13 cellular contexts compared by ENCODE assay signal in genomic region chr3:108546692-108547091, GRCh38. TPM values are rescaled to one million over a fixed set of nuclear protein-coding genes. Genes with fewer than 3 reads are reported as not detected.
DNase-seq lines count a peak whose midpoint lies in the region; ATAC-seq and TF ChIP-seq lines count a peak whose summit lies in the region.
"Had no signal": no experiment of that assay in that cellular context is flagged by ENCODE, and none has a peak within 500 bp of the region (broad histone marks: within the 10 kb centered on the region; RNA-seq: fewer than 3 reads in every experiment).

No MANE protein-coding gene starts in this region.

- H3K27me3 ChIP-seq in CD4-positive, alpha-beta memory T cell (ENCODE audit: insufficient read depth, low read length): no peaks in the 10 kb centered on the region
- H3K27me3 ChIP-seq: brain microvascular endothelial cell had no signal

- peak; percentile 80 for ATAC-seq in GM19324 (IDR thresholded peaks at IDR 0.05; ENCODE audit: low FRiP score, unreplicated experiment)
- ATAC-seq in HG02884 (IDR thresholded peaks at IDR 0.05; ENCODE audit: unreplicated experiment): no peak
- no peak for ATAC-seq in GM18861 (IDR thresholded peaks at IDR 0.05; ENCODE audit: unreplicated experiment)

- CTCF ChIA-PET in CD4-positive, alpha-beta memory T cell (lab: Charles Lee; ENCODE audit: partially characterized antibody): interaction anchor here (1.2 to 1.3 kb wide), 2 partner anchors 13 to 56 kb away, joined by 3 read pairs; no protein-coding TSS in a partner anchor
- CTCF ChIA-PET in OCI-LY7 (lab: Charles Lee; ENCODE audit: unreplicated experiment): no interaction called here

- no TSS peak for BruUV-seq in OCI-LY7 (replicated peaks; lab: Mats Ljungman, UMichigan)

- peaks cover 10% of the 10 kb centered on the region for H3K4me1 ChIP-seq in CD4-positive, alpha-beta memory T cell (ENCODE audit: insufficient read depth, low read length)
- no peaks in the 10 kb centered on the region for H3K4me1 ChIP-seq in OCI-LY7 (ENCODE audit: insufficient read depth, low read length, poor library complexity, severe bottlenecking)

- no peaks in the 10 kb centered on the region for H3K9me2 ChIP-seq in OCI-LY7 (ENCODE audit: insufficient read depth, low read length)

- H3K27ac Mint-ChIP-seq in CD4-positive, alpha-beta memory T cell: peak overlapping the region in 5 of 7 donors; percentile 3 to 82 (median 53)
- no peak overlapping the region for H3K27ac Mint-ChIP-seq in T-helper 2 cell treated with Interferon-gamma antibody and Interleukin-4, amounts not matched to agents 5 μg/mL and 100 μg/mL, for 36 hours
- H3K27ac Mint-ChIP-seq in mesothelial cell of epicardium: peak overlapping the region; percentile 45

- H3K4me2 ChIP-seq in OCI-LY7 (ENCODE audit: low read length): no peak overlapping the region

- peak overlapping the region in 1 of 2 donors; percentile 21 for H3K4me3 ChIP-seq in CD4-positive, alpha-beta memory T cell (ENCODE audit: low read length in 2 of 2)
- no peak overlapping the region for H3K4me3 ChIP-seq in OCI-LY7 (ENCODE audit: low read depth, low read length, poor library complexity, severe bottlenecking)

- intact Hi-C loops in CD4-positive, alpha-beta memory T cell (cut with micrococcal nuclease): no loop called here
- intact Hi-C loops in OCI-LY7 (cut with micrococcal nuclease; ENCODE audit: unreplicated experiment): no loop called here

- H2AFZ ChIP-seq in OCI-LY7 (ENCODE audit: low read length): no peak overlapping the region

- H3K36me3 ChIP-seq in CD4-positive, alpha-beta memory T cell (ENCODE audit: insufficient read depth, low read length): no peaks in the 10 kb centered on the region
- peaks cover 97% of the 10 kb centered on the region for H3K36me3 ChIP-seq in OCI-LY7 (ENCODE audit: insufficient read depth, low read length)
- H3K36me3 ChIP-seq: brain microvascular endothelial cell had no signal

- no peak for TF ChIP-seq CTCF in mesothelial cell of epicardium (IDR thresholded peaks at IDR 0.05; ENCODE audit: unreplicated experiment)
- no peak for TF ChIP-seq CTCF in OCI-LY7 (conservative IDR thresholded peaks at IDR 0.05; ENCODE audit: low read length)

- DNase-seq in CD4-positive, alpha-beta memory T cell: no peak
- DNase-seq in T-helper 2 cell treated with Interferon-gamma antibody and Interleukin-4, amounts not matched to agents 5 μg/mL and 100 μg/mL, for 36 hours (ENCODE audit: low spot score): no peak
- DNase-seq in mesothelial cell of epicardium (ENCODE audit: low spot score in 2 of 2, unreplicated experiment in 2 of 2) (no peak), OCI-LY7 (ENCODE audit: low spot score) (no peak)
- DNase-seq in stimulated activated CD4-positive, alpha-beta T cell treated with anti-CD3 and anti-CD28 coated beads, Interleukin-1b, Interleukin-23, amount 100 ng/mL, for 48 hours: no peak
- DNase-seq: activated T-cell treated with anti-CD3 and anti-CD28 coated beads, Interleukin-2, amount 50 U/mL, for 48 hours; brain microvascular endothelial cell; C1 segment of cervical spinal cord; erythroblast; NCI-H510A treated with DMSO at 0.1 percent for 48 hours had no signal

- H3K4me1 Mint-ChIP-seq in CD4-positive, alpha-beta memory T cell: peaks cover 11 to 17% (median 13%) of the 10 kb centered on the region in 4 donors
- H3K4me1 Mint-ChIP-seq in T-helper 2 cell treated with Interferon-gamma antibody and Interleukin-4, amounts not matched to agents 5 μg/mL and 100 μg/mL, for 36 hours (ENCODE audit: low read depth): peaks cover 10% of the 10 kb centered on the region
- H3K4me1 Mint-ChIP-seq in mesothelial cell of epicardium: peaks cover 13% of the 10 kb centered on the region

- peak overlapping the region; percentile 5 for H3K27ac ChIP-seq in CD4-positive, alpha-beta memory T cell (ENCODE audit: low read depth, low read length)
- no peak overlapping the region for H3K27ac ChIP-seq in OCI-LY7 (ENCODE audit: low read depth, low read length, poor library complexity, severe bottlenecking)
- H3K27ac ChIP-seq: brain microvascular endothelial cell had no signal

- no peaks in the 10 kb centered on the region for H3K27me3 Mint-ChIP-seq in CD4-positive, alpha-beta memory T cell
- no peaks in the 10 kb centered on the region for H3K27me3 Mint-ChIP-seq in T-helper 2 cell treated with Interferon-gamma antibody and Interleukin-4, amounts not matched to agents 5 μg/mL and 100 μg/mL, for 36 hours (ENCODE audit: low read depth)
- no peaks in the 10 kb centered on the region for H3K27me3 Mint-ChIP-seq in mesothelial cell of epicardium (ENCODE audit: low read depth)

- H3K4me3 Mint-ChIP-seq in CD4-positive, alpha-beta memory T cell: peak overlapping the region; percentile 59 to 85 (median 77)
- H3K4me3 Mint-ChIP-seq in T-helper 2 cell treated with Interferon-gamma antibody and Interleukin-4, amounts not matched to agents 5 μg/mL and 100 μg/mL, for 36 hours: peak overlapping the region; percentile 22
- H3K4me3 Mint-ChIP-seq in mesothelial cell of epicardium: no peak overlapping the region

- POLR2A ChIA-PET in CD4-positive, alpha-beta memory T cell (lab: Charles Lee; ENCODE audit: partially characterized antibody): interaction anchor here (0.8 kb wide), 1 partner anchor 274 kb away, joined by 3 read pairs; no protein-coding TSS in a partner anchor
- POLR2A ChIA-PET in OCI-LY7 (lab: Charles Lee): interaction anchor here (0.6 to 1.3 kb wide), 4 partner anchors 11 to 59 kb away, joined by 3 to 5 read pairs (median 3); partner anchors contain the start of gene DZIP3

- no peaks in the 10 kb centered on the region for H3K36me3 Mint-ChIP-seq in CD4-positive, alpha-beta memory T cell
- H3K36me3 Mint-ChIP-seq in T-helper 2 cell treated with Interferon-gamma antibody and Interleukin-4, amounts not matched to agents 5 μg/mL and 100 μg/mL, for 36 hours (ENCODE audit: low read depth): peaks cover 47% of the 10 kb centered on the region
- H3K36me3 Mint-ChIP-seq in mesothelial cell of epicardium: peaks cover 14% of the 10 kb centered on the region

- H3K9me3 Mint-ChIP-seq in CD4-positive, alpha-beta memory T cell: peaks cover 0 to 2% (median 0%) of the 10 kb centered on the region in 8 donors
- H3K9me3 Mint-ChIP-seq in T-helper 2 cell treated with Interferon-gamma antibody and Interleukin-4, amounts not matched to agents 5 μg/mL and 100 μg/mL, for 36 hours: no peaks in the 10 kb centered on the region
- H3K9me3 Mint-ChIP-seq in mesothelial cell of epicardium: no peaks in the 10 kb centered on the region

- H3K9me3 ChIP-seq in CD4-positive, alpha-beta memory T cell (ENCODE audit: control insufficient read depth in 1 of 2, low read length in 2 of 2): no peaks in the 10 kb centered on the region
- H3K9me3 ChIP-seq in OCI-LY7 (ENCODE audit: low read length): no peaks in the 10 kb centered on the region

- H4K20me1 ChIP-seq in OCI-LY7 (ENCODE audit: insufficient read depth, low read length): no peaks in the 10 kb centered on the region

- H3K79me2 ChIP-seq in OCI-LY7 (ENCODE audit: insufficient read depth, low read depth, low read length): no peaks in the 10 kb centered on the region

RNA-seq across cellular contexts. Expression of gene MYH15, which starts 36.3 kb away (rescaled TPM):
- under 1 TPM in 1 of 2 experiments, not detected in 1; 0.06 TPM for total RNA-seq in CD4-positive, alpha-beta memory T cell
- polyA plus RNA-seq in CD4-positive, alpha-beta memory T cell: not detected
- total RNA-seq in mesothelial cell of epicardium (0.20 to 0.36 TPM (median 0.27 TPM) in 3 replicates), OCI-LY7 (2022) (0.06 and 0.46 TPM in 2 replicates)
- total RNA-seq in OCI-LY7 (2014; rRNA removed; shearing (Covaris generic)): 0.57 and 1.1 TPM in 2 replicates

RNA-seq across cellular contexts. Expression of gene CIP2A, which starts 42.5 kb away (rescaled TPM):
- 1 to 10 TPM; 3.4 to 3.9 TPM for total RNA-seq in CD4-positive, alpha-beta memory T cell
- polyA plus RNA-seq in CD4-positive, alpha-beta memory T cell: 1 to 10 TPM; 1.8 to 1.9 TPM
- total RNA-seq in mesothelial cell of epicardium: 15.9 to 17.8 TPM (median 16.9 TPM) in 3 replicates
- 71.9 and 74.1 TPM in 2 replicates for total RNA-seq in OCI-LY7 (2014; rRNA removed; shearing (Covaris generic))
- total RNA-seq in OCI-LY7 (2022): 71.6 and 77.2 TPM in 2 replicates

RNA-seq across cellular contexts. Expression of gene DZIP3, which starts 42.8 kb away (rescaled TPM):
- total RNA-seq in CD4-positive, alpha-beta memory T cell: 10 to 100 TPM; 15.3 to 18.5 TPM
- 10 to 100 TPM in 1 of 2 donors, 1 to 10 TPM in 1; 8.9 to 13.1 TPM for polyA plus RNA-seq in CD4-positive, alpha-beta memory T cell
- total RNA-seq in mesothelial cell of epicardium (26.9 to 27.2 TPM (median 27.2 TPM) in 3 replicates), OCI-LY7 (2022) (30.9 and 31.8 TPM in 2 replicates)
- total RNA-seq in OCI-LY7 (2014; rRNA removed; shearing (Covaris generic)): 14.5 and 16.6 TPM in 2 replicates
